Comparison of ENCODE assay signal across 18 cellular contexts in genomic region chr5:77768978-77769377, GRCh38. TPM values are rescaled to one million over a fixed set of nuclear protein-coding genes. Genes with fewer than 3 reads are reported as not detected.
A peak's percentile ranks its signal among the peaks of the same experiment; 100 is the strongest.
DNase-seq lines count a peak whose midpoint lies in the region; ATAC-seq and TF ChIP-seq lines count a peak whose summit lies in the region.
"Had no signal": no experiment of that assay in that cellular context is flagged by ENCODE, and none has a peak within 500 bp of the region (broad histone marks: within the 10 kb centered on the region; RNA-seq: fewer than 3 reads in every experiment).

No MANE protein-coding gene starts in this region.

- no peak overlapping the region for H4K12ac ChIP-seq in trophoblast cell (ENCODE audit: low read depth, low read length)

- H3K27ac ChIP-seq in trophoblast cell (ENCODE audit: low read depth, low read length) = no peak overlapping the region
- H3K27ac ChIP-seq in psoas muscle = no peak overlapping the region
- no peak overlapping the region for H3K27ac ChIP-seq in neural progenitor cell
- H3K27ac ChIP-seq: GM23248 had no signal

- H3K4me3 ChIP-seq in Loucy (ENCODE audit: low read length, poor library complexity, severe bottlenecking) (peak overlapping the region; percentile 56), trophoblast cell (ENCODE audit: low read depth, low read length) (no peak overlapping the region), psoas muscle (no peak overlapping the region), neural progenitor cell (no peak overlapping the region)
- H3K4me3 ChIP-seq: GM23248, K562 had no signal

- no peak overlapping the region for H3K18ac ChIP-seq in trophoblast cell (ENCODE audit: low read length)

- ATAC-seq in psoas muscle (no peak), GM19324 (IDR thresholded peaks at IDR 0.05; ENCODE audit: low FRiP score, unreplicated experiment) (no peak)
- ATAC-seq: K562 had no signal

- H3K9ac ChIP-seq in Loucy (ENCODE audit: low read depth, low read length, poor library complexity, severe bottlenecking) = peak overlapping the region; percentile 38
- no peak overlapping the region for H3K9ac ChIP-seq in trophoblast cell (ENCODE audit: low read length)
- H3K9ac ChIP-seq in neural progenitor cell = no peak overlapping the region
- H3K9ac ChIP-seq: GM23248 had no signal

- intact Hi-C loops in Calu3 (cut with micrococcal nuclease; ENCODE audit: unreplicated experiment) (no loop called here), psoas muscle (cut with DNase I) (no loop called here)

- H2AK5ac ChIP-seq in trophoblast cell (ENCODE audit: low read length) = no peak overlapping the region

- H3K36me3 ChIP-seq in Loucy (ENCODE audit: insufficient read depth, low read length) (peaks cover 4% of the 10 kb centered on the region; the same call in 1 of the 2 replicates), trophoblast cell (ENCODE audit: control insufficient read depth in 1 of 2, insufficient read depth in 2 of 2, low read length in 2 of 2) (peaks cover 4 to 6% of the 10 kb centered on the region in 2 experiments), psoas muscle (ENCODE audit: insufficient read depth in 1 of 2, low read depth in 1 of 2) (peaks cover 3 to 26% of the 10 kb centered on the region in 2 donors), neural progenitor cell (no peaks in the 10 kb centered on the region)

- no peak overlapping the region for H3K23ac ChIP-seq in trophoblast cell (ENCODE audit: low read length)

- H2BK120ac ChIP-seq in trophoblast cell (ENCODE audit: insufficient read depth, low read length, poor library complexity) = no peak overlapping the region

- BruUV-seq in Calu3 (replicated peaks; lab: Mats Ljungman, UMichigan) = no TSS peak

- H2AFZ ChIP-seq in Loucy (ENCODE audit: low read length) (no peak overlapping the region), trophoblast cell (ENCODE audit: insufficient read depth, low read length, poor library complexity) (no peak overlapping the region), neural progenitor cell (replicated peaks) (no peak overlapping the region)
- H2AFZ ChIP-seq: GM23248 had no signal

- H4K20me1 ChIP-seq in Loucy (ENCODE audit: insufficient read depth, low read length, poor library complexity, severe bottlenecking) (peaks cover 81% of the 10 kb centered on the region), neural progenitor cell (ENCODE audit: low read depth) (peaks cover 56% of the 10 kb centered on the region)

- H3K9me3 Mint-ChIP-seq in Calu3 (ENCODE audit: low read depth, unreplicated experiment) = peaks cover 5% of the 10 kb centered on the region
- peaks cover 44% of the 10 kb centered on the region for H3K9me3 Mint-ChIP-seq in neural progenitor cell

- H4K8ac ChIP-seq in trophoblast cell (ENCODE audit: low read depth, low read length) = no peak overlapping the region

- H3K79me1 ChIP-seq in trophoblast cell (ENCODE audit: low read length) = no peaks in the 10 kb centered on the region

- H3K27me3 ChIP-seq in Loucy (ENCODE audit: insufficient read depth, low read length, poor library complexity, severe bottlenecking) (no peaks in the 10 kb centered on the region), trophoblast cell (ENCODE audit: insufficient read depth, low read length) (no peaks in the 10 kb centered on the region), psoas muscle (ENCODE audit: insufficient read depth in 3 of 3, low read length in 2 of 3) (no peaks in the 10 kb centered on the region), neural progenitor cell (no peaks in the 10 kb centered on the region)

- H3F3A ChIP-seq in Loucy (ENCODE audit: low read depth) (no peaks in the 10 kb centered on the region), neural progenitor cell (ENCODE audit: low read depth) (no peaks in the 10 kb centered on the region)

- H3K27ac Mint-ChIP-seq in Calu3 (ENCODE audit: unreplicated experiment) = no peak overlapping the region
- no peak overlapping the region for H3K27ac Mint-ChIP-seq in neural progenitor cell
- H3K27ac Mint-ChIP-seq: B cell; CD4-positive, CD25-positive, alpha-beta regulatory T cell had no signal

- peaks cover 96% of the 10 kb centered on the region for H3K79me2 ChIP-seq in Loucy (ENCODE audit: insufficient read depth, low read length)
- peaks cover 17% of the 10 kb centered on the region for H3K79me2 ChIP-seq in trophoblast cell (ENCODE audit: control insufficient read depth, insufficient read depth, low read length, poor library complexity)
- peaks cover 96% of the 10 kb centered on the region for H3K79me2 ChIP-seq in neural progenitor cell (ENCODE audit: low read depth)

- TF ChIP-seq CTCF in Calu3 (IDR thresholded peaks at IDR 0.05; ENCODE audit: unreplicated experiment) = no peak
- TF ChIP-seq CTCF in Loucy (conservative IDR thresholded peaks at IDR 0.05; ENCODE audit: low read length) = no peak
- no peak for TF ChIP-seq CTCF in psoas muscle (IDR thresholded peaks at IDR 0.05)
- TF ChIP-seq CTCF in neural progenitor cell (IDR thresholded peaks at IDR 0.05) = no peak

- H3K36me3 Mint-ChIP-seq in Calu3 (ENCODE audit: insufficient read depth, unreplicated experiment) (peaks cover 36% of the 10 kb centered on the region), neural progenitor cell (peaks cover 59% of the 10 kb centered on the region)

- no peak overlapping the region for H4K91ac ChIP-seq in trophoblast cell (ENCODE audit: low read depth, low read length)

- peak overlapping the region; percentile 89 for H3K4ac ChIP-seq in trophoblast cell (ENCODE audit: low read depth, low read length)

- H3K4me3 Mint-ChIP-seq in Calu3 (ENCODE audit: low read depth, unreplicated experiment) (peak overlapping the region; percentile 36), neural progenitor cell (no peak overlapping the region)
- H3K4me3 Mint-ChIP-seq: B cell had no signal

- no peak overlapping the region for H2BK5ac ChIP-seq in trophoblast cell (ENCODE audit: low read depth, low read length, poor library complexity)

- H3K27me3 Mint-ChIP-seq in Calu3 (ENCODE audit: unreplicated experiment) (no peaks in the 10 kb centered on the region), neural progenitor cell (ENCODE audit: insufficient read depth, low read depth) (no peaks in the 10 kb centered on the region)
- H3K27me3 Mint-ChIP-seq: B cell; CD4-positive, CD25-positive, alpha-beta regulatory T cell had no signal

- no peaks in the 10 kb centered on the region for H3K9me2 ChIP-seq in Loucy (replicated peaks; ENCODE audit: low read depth, low read length)

- H3K4me2 ChIP-seq in Loucy (ENCODE audit: low read depth, low read length, poor library complexity, severe bottlenecking) = peak overlapping the region; percentile 93
- H3K4me2 ChIP-seq in trophoblast cell (ENCODE audit: low read length) = no peak overlapping the region
- H3K4me2 ChIP-seq in neural progenitor cell = no peak overlapping the region

- CTCF ChIA-PET in Calu3 (lab: Charles Lee) = no interaction called here

- H3K14ac ChIP-seq in trophoblast cell (ENCODE audit: low read length) = no peak overlapping the region

- no peak overlapping the region for H2BK12ac ChIP-seq in trophoblast cell (ENCODE audit: low read length)

- H3K4me1 Mint-ChIP-seq in Calu3 (ENCODE audit: low read depth, unreplicated experiment) (peaks cover 38% of the 10 kb centered on the region), neural progenitor cell (peaks cover 12% of the 10 kb centered on the region)

- no peaks in the 10 kb centered on the region for H3K9me3 ChIP-seq in Loucy (ENCODE audit: insufficient read depth, low read depth, low read length)
- H3K9me3 ChIP-seq in trophoblast cell (ENCODE audit: insufficient read depth, low read depth, low read length) = no peaks in the 10 kb centered on the region
- no peaks in the 10 kb centered on the region for H3K9me3 ChIP-seq in psoas muscle
- no peaks in the 10 kb centered on the region for H3K9me3 ChIP-seq in neural progenitor cell (ENCODE audit: low read depth)

- DNase-seq in Calu3 (no peak), astrocyte of the hippocampus (ENCODE audit: low read depth, low spot score) (peak; percentile 46), trophoblast cell (no peak), psoas muscle (no peak), neural progenitor cell (ENCODE audit: low spot score) (no peak)
- DNase-seq: ACHN; CD4-positive, CD25-positive, alpha-beta regulatory T cell; DMS79; GM23248; HCEC 1CT; NCI-H1048; NCI-H1436 treated with DMSO at 0.1 percent for 48 hours; NCI-H2081; NCI-H510A treated with DMSO at 0.1 percent for 48 hours had no signal

- H3K4me1 ChIP-seq in Loucy (ENCODE audit: insufficient read depth, low read length, poor library complexity, severe bottlenecking) (peaks cover 65% of the 10 kb centered on the region), trophoblast cell (ENCODE audit: control insufficient read depth in 1 of 2, insufficient read depth in 2 of 2, low read length in 2 of 2) (peaks cover 3 to 12% of the 10 kb centered on the region in 2 experiments), psoas muscle (peaks cover 49% of the 10 kb centered on the region), neural progenitor cell (peaks cover 16% of the 10 kb centered on the region)

RNA-seq across cellular contexts. Expression of gene TBCA, which starts 7.2 kb away (rescaled TPM):
- total RNA-seq in Calu3 (2022) (293 and 310 TPM in 2 replicates), psoas muscle (100 to 1,000 TPM in 3 of 4 donors, 10 to 100 TPM in 1; 93.3 to 132 (median 117) TPM), neural progenitor cell (ENCODE audit: low replicate concordance) (170 and 270 TPM in 2 replicates)
- 705 and 741 TPM in 2 replicates for polyA plus RNA-seq in trophoblast cell (2013)
- 100 to 1,000 TPM; 133 to 209 (median 141) TPM for polyA plus RNA-seq in psoas muscle
